Comparison of ENCODE assay signal across 8 cellular contexts in genomic region chr5:176870110-176870591, GRCh38. TPM values are rescaled to one million over a fixed set of nuclear protein-coding genes. Genes with fewer than 3 reads are reported as not detected.
DNase-seq lines count a peak whose midpoint lies in the region; ATAC-seq and TF ChIP-seq lines count a peak whose summit lies in the region.

No MANE protein-coding gene starts in this region.

- TF ChIP-seq CTCF in DOHH2 (IDR thresholded peaks at IDR 0.05; ENCODE audit: low read depth, low read length, poor library complexity, severe bottlenecking) (peak; percentile 51), endodermal cell (conservative IDR thresholded peaks at IDR 0.05) (peak; percentile 83), nephron (IDR thresholded peaks at IDR 0.05; ENCODE audit: unreplicated experiment in 3 of 3) (peak; percentile 12 to 37 (median 13)), esophagus muscularis mucosa (IDR thresholded peaks at IDR 0.05) (peak in 1 of 3 experiments; percentile 15)

- H4K20me1 ChIP-seq in DOHH2 (ENCODE audit: control insufficient read depth, insufficient read depth, low read depth, low read length): no peaks in the 10 kb centered on the region

- peak; percentile 60 for DNase-seq in MG63
- DNase-seq in endodermal cell: peak; percentile 93
- no peak for DNase-seq in esophagus muscularis mucosa (ENCODE audit: extremely low spot score)

- H3F3A ChIP-seq in DOHH2 (ENCODE audit: control insufficient read depth, insufficient read depth): no peaks in the 10 kb centered on the region

- WGBS in endodermal cell (ENCODE audit: insufficient coverage in 1 of 2, insufficient read length in 1 of 2), 2 experiments: 76% methylated on average over 15 to 17 of the region's 17 CpGs
- no CpG with 5 or more reads among the region's 17 CpGs for WGBS in esophagus muscularis mucosa

- peaks cover 18% of the 10 kb centered on the region for H3K4me1 Mint-ChIP-seq in endodermal cell
- H3K4me1 Mint-ChIP-seq in nephron: peaks cover 4% of the 10 kb centered on the region

- H3K27me3 Mint-ChIP-seq in endodermal cell (ENCODE audit: insufficient read depth): peaks cover 13% of the 10 kb centered on the region
- H3K27me3 Mint-ChIP-seq in nephron (ENCODE audit: low read depth): peaks cover 44% of the 10 kb centered on the region

- H3K4me2 ChIP-seq in DOHH2 (ENCODE audit: low read length): no peak overlapping the region

- H3K36me3 Mint-ChIP-seq in endodermal cell (ENCODE audit: low read depth): no peaks in the 10 kb centered on the region
- H3K36me3 Mint-ChIP-seq in nephron (ENCODE audit: low read depth): no peaks in the 10 kb centered on the region

- H3K4me1 ChIP-seq in DOHH2 (ENCODE audit: control insufficient read depth, low read length): no peaks in the 10 kb centered on the region
- peaks cover 17% of the 10 kb centered on the region for H3K4me1 ChIP-seq in endodermal cell (ENCODE audit: control insufficient read depth, insufficient read depth, low read length)
- no peaks in the 10 kb centered on the region for H3K4me1 ChIP-seq in esophagus muscularis mucosa

- no peak overlapping the region for H3K4me3 Mint-ChIP-seq in endodermal cell
- H3K4me3 Mint-ChIP-seq in nephron: no peak overlapping the region

- H3K36me3 ChIP-seq in DOHH2 (ENCODE audit: control insufficient read depth, low read length) (no peaks in the 10 kb centered on the region), MG63 (no peaks in the 10 kb centered on the region), endodermal cell (ENCODE audit: control insufficient read depth, insufficient read depth, low read length) (no peaks in the 10 kb centered on the region), esophagus muscularis mucosa (no peaks in the 10 kb centered on the region)

- no peaks in the 10 kb centered on the region for H3K79me2 ChIP-seq in DOHH2 (ENCODE audit: control insufficient read depth, low read length)

- H3K9me2 ChIP-seq in DOHH2 (replicated peaks; ENCODE audit: control insufficient read depth, low read length): no peaks in the 10 kb centered on the region

- no peak for TF ChIP-seq EP300 in esophagus muscularis mucosa (IDR thresholded peaks at IDR 0.05)

- H3K9ac ChIP-seq in endodermal cell (ENCODE audit: extremely low read depth, low read length, poor library complexity, severe bottlenecking): no peak overlapping the region

- intact Hi-C loops in esophagus muscularis mucosa (cut with DNase I): no loop called here

- H3K9me3 Mint-ChIP-seq in endodermal cell (no peaks in the 10 kb centered on the region), nephron (no peaks in the 10 kb centered on the region)

- TF ChIP-seq POLR2A in esophagus muscularis mucosa (IDR thresholded peaks at IDR 0.05; ENCODE audit: low read depth): no peak

- H3K9me3 ChIP-seq in DOHH2 (ENCODE audit: control insufficient read depth, insufficient read depth, low read length) (no peaks in the 10 kb centered on the region), MG63 (no peaks in the 10 kb centered on the region), endodermal cell (ENCODE audit: control insufficient read depth, low read length) (no peaks in the 10 kb centered on the region), esophagus muscularis mucosa (no peaks in the 10 kb centered on the region)

- H3K4me3 ChIP-seq in DOHH2 (ENCODE audit: low read length) (no peak overlapping the region), MG63 (no peak overlapping the region), endodermal cell (ENCODE audit: low read length) (no peak overlapping the region), esophagus muscularis mucosa (no peak overlapping the region)

- H3K27ac ChIP-seq in DOHH2 (ENCODE audit: low read depth, low read length) (no peak overlapping the region), endodermal cell (ENCODE audit: low read depth, low read length) (no peak overlapping the region), esophagus muscularis mucosa (replicated peaks in 1 of 4) (no peak overlapping the region)

- H3K27ac Mint-ChIP-seq in endodermal cell (peak overlapping the region; percentile 79), nephron (no peak overlapping the region)

- ATAC-seq in HG02981 (IDR thresholded peaks at IDR 0.05; ENCODE audit: unreplicated experiment) (no peak), GM18909 (IDR thresholded peaks at IDR 0.05; ENCODE audit: poor library complexity, unreplicated experiment) (no peak), HG03378 (IDR thresholded peaks at IDR 0.05; ENCODE audit: unreplicated experiment) (no peak)

- H3K27me3 ChIP-seq in DOHH2 (ENCODE audit: control insufficient read depth, low read length) (peaks cover 7% of the 10 kb centered on the region), MG63 (peaks cover 7% of the 10 kb centered on the region), endodermal cell (ENCODE audit: control insufficient read depth, insufficient read depth, low read length, poor library complexity, severe bottlenecking) (peaks cover 7% of the 10 kb centered on the region), esophagus muscularis mucosa (peaks cover 0 to 70% (median 0%) of the 10 kb centered on the region in 4 donors)

RNA-seq across cellular contexts. Expression of gene HK3, which starts 29.0 kb away (rescaled TPM):
- not detected in 2 replicates for total RNA-seq in MG63 (2014; rRNA removed; shearing (Covaris generic); ENCODE audit: low replicate concordance)
- under 1 TPM in 1 of 2 donors, not detected in 1; 0.55 TPM for total RNA-seq in endodermal cell
- not detected for polyA plus RNA-seq in endodermal cell (2013, experiment 1 of 2)
- not detected for polyA plus RNA-seq in endodermal cell (2013, experiment 2 of 2)
- total RNA-seq in esophagus muscularis mucosa: 10 to 100 TPM in 1 of 4 donors, 1 to 10 TPM in 3; 3.8 to 11.6 (median 6.9) TPM

RNA-seq across cellular contexts. Expression of gene UNC5A, which starts 59.8 kb away (rescaled TPM):
- total RNA-seq in MG63 (2014; rRNA removed; shearing (Covaris generic); ENCODE audit: low replicate concordance): not detected in 2 replicates
- total RNA-seq in endodermal cell: 1 to 10 TPM in 1 of 2 donors, under 1 TPM in 1; 0.89 to 1.4 TPM
- 3.4 TPM for polyA plus RNA-seq in endodermal cell (2013, experiment 1 of 2)
- 3.0 TPM for polyA plus RNA-seq in endodermal cell (2013, experiment 2 of 2)
- total RNA-seq in esophagus muscularis mucosa: not detected
